Comparison of ENCODE assay signal across 35 cellular contexts in genomic region chr15:87977907-87978306, GRCh38.
"Had no signal": no experiment of that assay in that cellular context is flagged by ENCODE, and none has a peak within 500 bp of the region (broad histone marks: within the 10 kb centered on the region; RNA-seq: fewer than 3 reads in every experiment).

No MANE protein-coding gene starts in this region.

- ATAC-seq: activated CD8-positive, alpha-beta memory T cell treated with anti-CD3 and anti-CD28 coated beads, Interleukin-2, amount 10 ng/mL, durations not matched to agents 7 days and 5 days; activated CD8-positive, alpha-beta T cell treated with anti-CD3 and anti-CD28 coated beads, Interleukin-2, amount 10 ng/mL, durations not matched to agents 7 days and 5 days; activated naive CD8-positive, alpha-beta T cell treated with anti-CD3 and anti-CD28 coated beads, Interleukin-2, amount 50 U/mL, for 24 hours had no signal

- H3K36me3 ChIP-seq: ascending aorta, cardiac muscle cell had no signal

- H3K4me3 Mint-ChIP-seq: activated B cell treated with CpG ODN at 0.5 μM for 24 hours; activated CD4-positive, alpha-beta memory T cell treated with anti-CD3 and anti-CD28 coated beads, Interleukin-2, amount 10 ng/mL, durations not matched to agents 7 days and 5 days; activated CD4-positive, alpha-beta T cell treated with anti-CD3 and anti-CD28 coated beads, Interleukin-2, amount 10 ng/mL, durations not matched to agents 7 days and 5 days; activated CD8-positive, alpha-beta memory T cell treated with anti-CD3 and anti-CD28 coated beads, Interleukin-2, amount 10 ng/mL, durations not matched to agents 7 days and 5 days; activated CD8-positive, alpha-beta T cell treated with anti-CD3 and anti-CD28 coated beads, Interleukin-2, amount 10 ng/mL, durations not matched to agents 7 days and 5 days; activated naive CD4-positive, alpha-beta T cell treated with anti-CD3 and anti-CD28 coated beads, Interleukin-2, amount 10 ng/mL, durations not matched to agents 7 days and 5 days; activated naive CD4-positive, alpha-beta T cell treated with anti-CD3 and anti-CD28 coated beads, Interleukin-2, amount 50 U/mL, for 24 hours; activated naive CD8-positive, alpha-beta T cell; activated naive CD8-positive, alpha-beta T cell treated with anti-CD3 and anti-CD28 coated beads, Interleukin-2, amount 10 ng/mL, durations not matched to agents 7 days and 5 days; activated naive CD8-positive, alpha-beta T cell treated with anti-CD3 and anti-CD28 coated beads, Interleukin-2, amount 50 U/mL, for 24 hours; activated T-cell treated with anti-CD3 and anti-CD28 coated beads, Interleukin-2, amount 50 U/mL, for 24 hours; brain; central memory CD8-positive, alpha-beta T cell; T-helper 1 cell treated with Interleukin-12 subunit alpha and Interleukin-12 subunit beta and Interleukin-4 antibody, amounts not matched to agents 30 μg/mL and 1 μg/mL, for 36 hours; T-helper 2 cell treated with Interferon-gamma antibody and Interleukin-4, amounts not matched to agents 5 μg/mL and 100 μg/mL, for 36 hours had no signal

- H3K27ac Mint-ChIP-seq: activated B cell treated with CpG ODN at 0.5 μM for 24 hours; activated CD4-positive, alpha-beta memory T cell treated with anti-CD3 and anti-CD28 coated beads, Interleukin-2, amount 10 ng/mL, durations not matched to agents 7 days and 5 days; activated CD4-positive, alpha-beta T cell treated with anti-CD3 and anti-CD28 coated beads, Interleukin-2, amount 10 ng/mL, durations not matched to agents 7 days and 5 days; activated CD8-positive, alpha-beta memory T cell treated with anti-CD3 and anti-CD28 coated beads, Interleukin-2, amount 10 ng/mL, durations not matched to agents 7 days and 5 days; activated CD8-positive, alpha-beta T cell treated with anti-CD3 and anti-CD28 coated beads, Interleukin-2, amount 10 ng/mL, durations not matched to agents 7 days and 5 days; activated naive CD4-positive, alpha-beta T cell treated with anti-CD3 and anti-CD28 coated beads, Interleukin-2, amount 10 ng/mL, durations not matched to agents 7 days and 5 days; activated naive CD4-positive, alpha-beta T cell treated with anti-CD3 and anti-CD28 coated beads, Interleukin-2, amount 50 U/mL, for 24 hours; activated naive CD8-positive, alpha-beta T cell; activated naive CD8-positive, alpha-beta T cell treated with anti-CD3 and anti-CD28 coated beads, Interleukin-2, amount 10 ng/mL, durations not matched to agents 7 days and 5 days; activated naive CD8-positive, alpha-beta T cell treated with anti-CD3 and anti-CD28 coated beads, Interleukin-2, amount 50 U/mL, for 24 hours; activated T-cell treated with anti-CD3 and anti-CD28 coated beads, Interleukin-2, amount 50 U/mL, for 24 hours; activated T-helper 2 cell treated with anti-CD3 and anti-CD28 coated beads, Interferon-gamma antibody, Interleukin-2, Interleukin-4, amounts not matched to agents 10 μg/mL and 5 μg/mL and 100 μg/mL, durations not matched to agents 14 hours and 24 hours and 36 hours; brain; T-helper 1 cell treated with Interleukin-12 subunit alpha and Interleukin-12 subunit beta and Interleukin-4 antibody, amounts not matched to agents 30 μg/mL and 1 μg/mL, for 36 hours; T-helper 2 cell treated with Interferon-gamma antibody and Interleukin-4, amounts not matched to agents 5 μg/mL and 100 μg/mL, for 36 hours had no signal

- H3K27ac ChIP-seq: ascending aorta, cardiac muscle cell, VCaP had no signal

- H3K27me3 ChIP-seq: ascending aorta, cardiac muscle cell had no signal

- H3K9me3 ChIP-seq: ascending aorta had no signal

- H3K4me1 Mint-ChIP-seq: activated B cell treated with CpG ODN at 0.5 μM for 24 hours; activated CD4-positive, alpha-beta memory T cell treated with anti-CD3 and anti-CD28 coated beads, Interleukin-2, amount 10 ng/mL, durations not matched to agents 7 days and 5 days; activated CD4-positive, alpha-beta T cell treated with anti-CD3 and anti-CD28 coated beads, Interleukin-2, amount 10 ng/mL, durations not matched to agents 7 days and 5 days; activated CD8-positive, alpha-beta memory T cell treated with anti-CD3 and anti-CD28 coated beads, Interleukin-2, amount 10 ng/mL, durations not matched to agents 7 days and 5 days; activated naive CD4-positive, alpha-beta T cell treated with anti-CD3 and anti-CD28 coated beads, Interleukin-2, amount 10 ng/mL, durations not matched to agents 7 days and 5 days; activated naive CD4-positive, alpha-beta T cell treated with anti-CD3 and anti-CD28 coated beads, Interleukin-2, amount 50 U/mL, for 24 hours; activated naive CD8-positive, alpha-beta T cell treated with anti-CD3 and anti-CD28 coated beads, Interleukin-2, amount 10 ng/mL, durations not matched to agents 7 days and 5 days; activated naive CD8-positive, alpha-beta T cell treated with anti-CD3 and anti-CD28 coated beads, Interleukin-2, amount 50 U/mL, for 24 hours; central memory CD8-positive, alpha-beta T cell had no signal

- DNase-seq: activated B cell treated with CpG ODN at 0.5 μM for 24 hours; activated CD4-positive, alpha-beta memory T cell treated with anti-CD3 and anti-CD28 coated beads, Interleukin-2, amount 10 ng/mL, durations not matched to agents 7 days and 5 days; activated CD4-positive, alpha-beta T cell treated with anti-CD3 and anti-CD28 coated beads for 4 hours; activated CD4-positive, alpha-beta T cell treated with anti-CD3 and anti-CD28 coated beads, Interleukin-2, amount 10 ng/mL, durations not matched to agents 7 days and 5 days; activated CD4-positive, alpha-beta T cell treated with anti-CD3 and anti-CD28 coated beads, Interleukin-2, amount 50 U/mL, for 48 hours; activated CD4-positive, CD25-positive, alpha-beta regulatory T cell treated with anti-CD3 and anti-CD28 coated beads, Interleukin-2, amount 50 U/mL, for 72 hours; activated CD8-positive, alpha-beta memory T cell treated with anti-CD3 and anti-CD28 coated beads for 24 hours; activated CD8-positive, alpha-beta memory T cell treated with anti-CD3 and anti-CD28 coated beads, Interleukin-2, amount 10 ng/mL, durations not matched to agents 7 days and 5 days; activated CD8-positive, alpha-beta memory T cell treated with anti-CD3 and anti-CD28 coated beads, Interleukin-2, amount 50 U/mL, for 48 hours; activated CD8-positive, alpha-beta T cell treated with anti-CD3 and anti-CD28 coated beads, Interleukin-2, amount 10 ng/mL, durations not matched to agents 7 days and 5 days; activated effector memory CD4-positive, alpha-beta T cell treated with Interleukin-2 at 50 U/mL for 16 hours; activated gamma-delta T cell; activated naive CD4-positive, alpha-beta T cell treated with anti-CD3 and anti-CD28 coated beads, Interleukin-2, amount 10 ng/mL, durations not matched to agents 7 days and 5 days; activated naive CD4-positive, alpha-beta T cell treated with Interleukin-2 at 50 U/mL for 16 hours; activated naive CD8-positive, alpha-beta T cell treated with anti-CD3 and anti-CD28 coated beads, Interleukin-2, amount 10 ng/mL, durations not matched to agents 7 days and 5 days; activated naive CD8-positive, alpha-beta T cell treated with anti-CD3 and anti-CD28 coated beads, Interleukin-2, amount 50 U/mL, for 24 hours; activated T-cell treated with anti-CD3 and anti-CD28 coated beads, Interleukin-2, amount 50 U/mL, for 24 hours; activated T-cell treated with anti-CD3 and anti-CD28 coated beads, Interleukin-2, amount 50 U/mL, for 48 hours; amygdala; anterior cingulate cortex; caudate nucleus; cerebellar nuclear complex; T-helper 1 cell; T-helper 2 cell; T-helper 9 cell had no signal

- H3K4me3 ChIP-seq: ascending aorta, cardiac muscle cell had no signal

- H3K9me3 Mint-ChIP-seq: activated B cell treated with CpG ODN at 0.5 μM for 24 hours; activated CD4-positive, alpha-beta memory T cell treated with anti-CD3 and anti-CD28 coated beads, Interleukin-2, amount 10 ng/mL, durations not matched to agents 7 days and 5 days; activated CD4-positive, alpha-beta T cell treated with anti-CD3 and anti-CD28 coated beads, Interleukin-2, amount 10 ng/mL, durations not matched to agents 7 days and 5 days; activated naive CD4-positive, alpha-beta T cell treated with anti-CD3 and anti-CD28 coated beads, Interleukin-2, amount 50 U/mL, for 24 hours; activated naive CD8-positive, alpha-beta T cell treated with anti-CD3 and anti-CD28 coated beads, Interleukin-2, amount 50 U/mL, for 24 hours; activated T-cell treated with anti-CD3 and anti-CD28 coated beads, Interleukin-2, amount 50 U/mL, for 24 hours; activated T-helper 2 cell treated with anti-CD3 and anti-CD28 coated beads, Interferon-gamma antibody, Interleukin-2, Interleukin-4, amounts not matched to agents 10 μg/mL and 5 μg/mL and 100 μg/mL, durations not matched to agents 14 hours and 24 hours and 36 hours; T-helper 1 cell treated with Interleukin-12 subunit alpha and Interleukin-12 subunit beta and Interleukin-4 antibody, amounts not matched to agents 30 μg/mL and 1 μg/mL, for 36 hours; T-helper 2 cell treated with Interferon-gamma antibody and Interleukin-4, amounts not matched to agents 5 μg/mL and 100 μg/mL, for 36 hours had no signal

- H3K27me3 Mint-ChIP-seq: activated CD4-positive, alpha-beta memory T cell treated with anti-CD3 and anti-CD28 coated beads, Interleukin-2, amount 10 ng/mL, durations not matched to agents 7 days and 5 days; activated CD4-positive, alpha-beta T cell treated with anti-CD3 and anti-CD28 coated beads, Interleukin-2, amount 10 ng/mL, durations not matched to agents 7 days and 5 days; activated CD8-positive, alpha-beta memory T cell treated with anti-CD3 and anti-CD28 coated beads, Interleukin-2, amount 10 ng/mL, durations not matched to agents 7 days and 5 days; activated naive CD8-positive, alpha-beta T cell; activated naive CD8-positive, alpha-beta T cell treated with anti-CD3 and anti-CD28 coated beads, Interleukin-2, amount 50 U/mL, for 24 hours; activated T-cell treated with anti-CD3 and anti-CD28 coated beads, Interleukin-2, amount 50 U/mL, for 24 hours; brain had no signal
